ENCODE assay signal across 27 cellular contexts in the genomic region with DNA sequence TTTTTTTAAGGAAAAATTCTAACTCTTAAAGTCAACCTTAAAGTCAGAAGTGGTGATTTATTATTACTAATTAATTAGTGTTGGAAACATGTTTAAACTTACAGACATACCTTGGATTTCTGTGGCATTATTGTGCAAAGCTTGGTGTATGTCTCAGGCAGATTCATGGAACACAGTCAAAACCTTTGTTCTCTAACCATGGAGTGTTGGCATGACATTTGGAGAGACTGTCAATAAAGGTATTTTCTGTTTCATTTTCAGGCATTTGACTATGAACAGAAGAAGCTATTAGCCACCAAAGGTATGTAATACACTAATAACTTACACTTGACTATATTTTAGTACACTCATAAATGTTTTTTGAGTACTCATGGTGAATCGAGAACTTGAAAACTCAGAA.
"Had no signal": no experiment of that assay in that cellular context is flagged by ENCODE, and none has a peak within 500 bp of the region (broad histone marks: within the 10 kb centered on the region; RNA-seq: fewer than 3 reads in every experiment).

No MANE protein-coding gene starts in this region.

- H3K4me3 Mint-ChIP-seq: activated CD4-positive, alpha-beta T cell treated with anti-CD3 and anti-CD28 coated beads, Interleukin-2, amount 10 ng/mL, durations not matched to agents 24 days and 14 days; activated CD8-positive, alpha-beta memory T cell treated with anti-CD3 and anti-CD28 coated beads, Interleukin-2, amount 10 ng/mL, durations not matched to agents 7 days and 5 days; activated CD8-positive, alpha-beta T cell treated with anti-CD3 and anti-CD28 coated beads, Interleukin-2, amount 10 ng/mL, durations not matched to agents 7 days and 5 days; activated naive CD4-positive, alpha-beta T cell treated with anti-CD3 and anti-CD28 coated beads, Interleukin-2, amount 50 U/mL, for 24 hours; activated naive CD8-positive, alpha-beta T cell treated with anti-CD3 and anti-CD28 coated beads, Interleukin-2, amount 50 U/mL, for 24 hours; nephron; T-helper 17 cell had no signal

- H3K9me3 ChIP-seq: colonic mucosa, gastroesophageal sphincter, heart left ventricle, left ventricle myocardium inferior, spleen, tibial nerve had no signal

- H3K4me1 Mint-ChIP-seq: activated CD4-positive, alpha-beta T cell treated with anti-CD3 and anti-CD28 coated beads, Interleukin-2, amount 10 ng/mL, durations not matched to agents 24 days and 14 days; activated CD8-positive, alpha-beta memory T cell treated with anti-CD3 and anti-CD28 coated beads, Interleukin-2, amount 10 ng/mL, durations not matched to agents 7 days and 5 days; activated naive CD4-positive, alpha-beta T cell treated with anti-CD3 and anti-CD28 coated beads, Interleukin-2, amount 50 U/mL, for 24 hours; activated naive CD8-positive, alpha-beta T cell treated with anti-CD3 and anti-CD28 coated beads, Interleukin-2, amount 50 U/mL, for 24 hours; T-helper 17 cell had no signal

- H3K9me3 Mint-ChIP-seq: activated CD4-positive, alpha-beta T cell treated with anti-CD3 and anti-CD28 coated beads, Interleukin-2, amount 10 ng/mL, durations not matched to agents 24 days and 14 days; activated naive CD4-positive, alpha-beta T cell treated with anti-CD3 and anti-CD28 coated beads, Interleukin-2, amount 50 U/mL, for 24 hours; activated naive CD8-positive, alpha-beta T cell treated with anti-CD3 and anti-CD28 coated beads, Interleukin-2, amount 50 U/mL, for 24 hours; activated T-helper 2 cell treated with anti-CD3 and anti-CD28 coated beads, Interferon-gamma antibody, Interleukin-2, Interleukin-4, amounts not matched to agents 10 μg/mL and 5 μg/mL and 100 μg/mL, durations not matched to agents 14 hours and 24 hours and 36 hours; nephron had no signal

- H3K4me1 ChIP-seq: colonic mucosa, spleen had no signal

- H3K27ac Mint-ChIP-seq: activated CD4-positive, alpha-beta T cell treated with anti-CD3 and anti-CD28 coated beads, Interleukin-2, amount 10 ng/mL, durations not matched to agents 24 days and 14 days; activated CD8-positive, alpha-beta memory T cell treated with anti-CD3 and anti-CD28 coated beads, Interleukin-2, amount 10 ng/mL, durations not matched to agents 7 days and 5 days; activated CD8-positive, alpha-beta T cell treated with anti-CD3 and anti-CD28 coated beads, Interleukin-2, amount 10 ng/mL, durations not matched to agents 7 days and 5 days; activated naive CD4-positive, alpha-beta T cell treated with anti-CD3 and anti-CD28 coated beads, Interleukin-2, amount 50 U/mL, for 24 hours; activated naive CD8-positive, alpha-beta T cell treated with anti-CD3 and anti-CD28 coated beads, Interleukin-2, amount 50 U/mL, for 24 hours; activated T-helper 2 cell treated with anti-CD3 and anti-CD28 coated beads, Interferon-gamma antibody, Interleukin-2, Interleukin-4, amounts not matched to agents 10 μg/mL and 5 μg/mL and 100 μg/mL, durations not matched to agents 14 hours and 24 hours and 36 hours; T-helper 17 cell had no signal

- H3K27me3 Mint-ChIP-seq: activated CD4-positive, alpha-beta T cell treated with anti-CD3 and anti-CD28 coated beads, Interleukin-2, amount 10 ng/mL, durations not matched to agents 24 days and 14 days; activated CD8-positive, alpha-beta memory T cell treated with anti-CD3 and anti-CD28 coated beads, Interleukin-2, amount 10 ng/mL, durations not matched to agents 7 days and 5 days; activated naive CD4-positive, alpha-beta T cell treated with anti-CD3 and anti-CD28 coated beads, Interleukin-2, amount 50 U/mL, for 24 hours; activated naive CD8-positive, alpha-beta T cell treated with anti-CD3 and anti-CD28 coated beads, Interleukin-2, amount 50 U/mL, for 24 hours had no signal

- H3K4me3 ChIP-seq: colonic mucosa, gastroesophageal sphincter, heart left ventricle, left ventricle myocardium inferior, spleen, tibial nerve had no signal

- H3K27ac ChIP-seq: colonic mucosa, gastroesophageal sphincter, spleen, WERI-Rb-1 had no signal

- DNase-seq: activated CD4-positive, alpha-beta T cell treated with anti-CD3 and anti-CD28 coated beads, Interleukin-2, amount 10 ng/mL, durations not matched to agents 24 days and 14 days; activated CD8-positive, alpha-beta memory T cell treated with anti-CD3 and anti-CD28 coated beads, Interleukin-2, amount 10 ng/mL, durations not matched to agents 7 days and 5 days; activated CD8-positive, alpha-beta T cell treated with anti-CD3 and anti-CD28 coated beads, Interleukin-2, amount 10 ng/mL, durations not matched to agents 7 days and 5 days; activated naive CD8-positive, alpha-beta T cell treated with anti-CD3 and anti-CD28 coated beads, Interleukin-2, amount 50 U/mL, for 24 hours; activated T-cell treated with anti-CD3 and anti-CD28 coated beads, Interleukin-2, amount 50 U/mL, for 48 hours; amygdala; cerebellar nuclear complex; colonic mucosa; effector CD8-positive, alpha-beta T cell; erythroblast; heart left ventricle; hypothalamus; kidney glomerular epithelial cell; left ventricle myocardium inferior; posterior cingulate gyrus; right cardiac atrium; spleen; stimulated activated naive CD4-positive, alpha-beta T cell; T-helper 17 cell; T1000; WERI-Rb-1 had no signal

- ATAC-seq: activated CD4-positive, CD25-positive, alpha-beta regulatory T cell treated with anti-CD3 and anti-CD28 coated beads, Interleukin-2, amount 50 U/mL, for 24 hours; activated CD8-positive, alpha-beta memory T cell treated with anti-CD3 and anti-CD28 coated beads, Interleukin-2, amount 10 ng/mL, durations not matched to agents 7 days and 5 days; activated CD8-positive, alpha-beta T cell treated with anti-CD3 and anti-CD28 coated beads, Interleukin-2, amount 10 ng/mL, durations not matched to agents 7 days and 5 days; activated naive CD8-positive, alpha-beta T cell treated with anti-CD3 and anti-CD28 coated beads, Interleukin-2, amount 50 U/mL, for 24 hours; gastroesophageal sphincter; heart left ventricle; T-helper 17 cell had no signal

- H3K27me3 ChIP-seq: colonic mucosa, gastroesophageal sphincter, heart left ventricle, spleen, tibial nerve had no signal

- H3K36me3 ChIP-seq: colonic mucosa, left ventricle myocardium inferior, spleen, tibial nerve, WERI-Rb-1 had no signal

- H3K36me3 Mint-ChIP-seq: activated CD8-positive, alpha-beta memory T cell treated with anti-CD3 and anti-CD28 coated beads, Interleukin-2, amount 10 ng/mL, durations not matched to agents 7 days and 5 days; activated naive CD4-positive, alpha-beta T cell treated with anti-CD3 and anti-CD28 coated beads, Interleukin-2, amount 50 U/mL, for 24 hours had no signal
